In genomic region chr15:62606376-62607164, GRCh38 we compare ENCODE assay signal across 12 cellular contexts.
DNase-seq lines count a peak whose midpoint lies in the region; ATAC-seq and TF ChIP-seq lines count a peak whose summit lies in the region.
"Had no signal": no experiment of that assay in that cellular context is flagged by ENCODE, and none has a peak within 500 bp of the region (broad histone marks: within the 10 kb centered on the region; RNA-seq: fewer than 3 reads in every experiment).

No MANE protein-coding gene starts in this region.

- H3K36me3 ChIP-seq in skeletal muscle satellite cell (ENCODE audit: insufficient read depth, low read length): no peaks in the 10 kb centered on the region

- H3K4me3 Mint-ChIP-seq in activated T-helper 17 cell treated with anti-CD3 and anti-CD28 coated beads, Interleukin-2, amount 50 U/mL, for 72 hours: no peak overlapping the region
- H3K4me3 Mint-ChIP-seq: IgD-negative memory B cell had no signal

- no peaks in the 10 kb centered on the region for H3K27me3 ChIP-seq in skeletal muscle satellite cell (ENCODE audit: control insufficient read depth, insufficient read depth, low read length)

- H3K27ac Mint-ChIP-seq in activated T-helper 17 cell treated with anti-CD3 and anti-CD28 coated beads, Interleukin-2, amount 50 U/mL, for 72 hours: no peak overlapping the region

- peak overlapping the region; percentile 19 for H3K4me2 ChIP-seq in skeletal muscle satellite cell (ENCODE audit: low read length)

- no peaks in the 10 kb centered on the region for H3K9me3 ChIP-seq in skeletal muscle satellite cell (replicated peaks; ENCODE audit: low read length)

- H3K9ac ChIP-seq in skeletal muscle satellite cell (ENCODE audit: low read depth, low read length): no peak overlapping the region

- no peaks in the 10 kb centered on the region for H3K4me1 Mint-ChIP-seq in activated T-helper 17 cell treated with anti-CD3 and anti-CD28 coated beads, Interleukin-2, amount 50 U/mL, for 72 hours
- H3K4me1 Mint-ChIP-seq: IgD-negative memory B cell had no signal

- H3K27me3 Mint-ChIP-seq in activated T-helper 17 cell treated with anti-CD3 and anti-CD28 coated beads, Interleukin-2, amount 50 U/mL, for 72 hours: peaks cover 20% of the 10 kb centered on the region

- TF ChIP-seq CTCF in fibroblast of villous mesenchyme (IDR thresholded peaks at IDR 0.05; ENCODE audit: insufficient read depth, low read depth, low read length): no peak

- no peak overlapping the region for H3K4me3 ChIP-seq in fibroblast of villous mesenchyme (ENCODE audit: low read depth, low read length)
- H3K4me3 ChIP-seq in skeletal muscle satellite cell (ENCODE audit: low read length): peak overlapping the region; percentile 37

- H3K4me1 ChIP-seq in skeletal muscle satellite cell (ENCODE audit: control insufficient read depth, insufficient read depth, low read length): peaks cover 45% of the 10 kb centered on the region

- DNase-seq in GOT3 (lab: John Stamatoyannopoulos, UW): peak; percentile 43
- peak; percentile 62 for DNase-seq in SW480 (ENCODE audit: low spot score)
- DNase-seq in fibroblast of villous mesenchyme (ENCODE audit: low read depth): peak; percentile 99
- DNase-seq in activated CD4-positive, alpha-beta T cell treated with anti-CD3 and anti-CD28 coated beads for 48 hours: no peak
- DNase-seq in activated T-cell treated with anti-CD3 and anti-CD28 coated beads, Interleukin-2, amount 50 U/mL, for 1 hour: no peak
- DNase-seq: dermis blood vessel endothelial cell, NCI-H2171, T-helper 2 cell had no signal

- no peaks in the 10 kb centered on the region for H3K36me3 Mint-ChIP-seq in activated T-helper 17 cell treated with anti-CD3 and anti-CD28 coated beads, Interleukin-2, amount 50 U/mL, for 72 hours (ENCODE audit: low read depth)
- H3K36me3 Mint-ChIP-seq: IgD-negative memory B cell had no signal

- H3K9me3 Mint-ChIP-seq in activated T-helper 17 cell treated with anti-CD3 and anti-CD28 coated beads, Interleukin-2, amount 50 U/mL, for 72 hours: no peaks in the 10 kb centered on the region

- ATAC-seq in HG03354 (IDR thresholded peaks at IDR 0.05; ENCODE audit: poor library complexity, severe bottlenecking, unreplicated experiment): no peak
- no peak for ATAC-seq in activated T-helper 17 cell treated with anti-CD3 and anti-CD28 coated beads, Interleukin-2, amount 50 U/mL, for 72 hours (replicated peaks)

Comparison
In these comparisons a context has a peak if more than half of its experiments do, and no peak if none do; other contexts are left out.
1. DNase-seq: peak in GOT3 (single experiment), SW480 (single experiment) and fibroblast of villous mesenchyme (single experiment); none in activated CD4-positive, alpha-beta T cell treated with anti-CD3 and anti-CD28 coated beads for 48 hours (single experiment) and activated T-cell treated with anti-CD3 and anti-CD28 coated beads, Interleukin-2, amount 50 U/mL, for 1 hour (single experiment).